Comparison of ENCODE assay signal across 1 cellular context in the genomic region with DNA sequence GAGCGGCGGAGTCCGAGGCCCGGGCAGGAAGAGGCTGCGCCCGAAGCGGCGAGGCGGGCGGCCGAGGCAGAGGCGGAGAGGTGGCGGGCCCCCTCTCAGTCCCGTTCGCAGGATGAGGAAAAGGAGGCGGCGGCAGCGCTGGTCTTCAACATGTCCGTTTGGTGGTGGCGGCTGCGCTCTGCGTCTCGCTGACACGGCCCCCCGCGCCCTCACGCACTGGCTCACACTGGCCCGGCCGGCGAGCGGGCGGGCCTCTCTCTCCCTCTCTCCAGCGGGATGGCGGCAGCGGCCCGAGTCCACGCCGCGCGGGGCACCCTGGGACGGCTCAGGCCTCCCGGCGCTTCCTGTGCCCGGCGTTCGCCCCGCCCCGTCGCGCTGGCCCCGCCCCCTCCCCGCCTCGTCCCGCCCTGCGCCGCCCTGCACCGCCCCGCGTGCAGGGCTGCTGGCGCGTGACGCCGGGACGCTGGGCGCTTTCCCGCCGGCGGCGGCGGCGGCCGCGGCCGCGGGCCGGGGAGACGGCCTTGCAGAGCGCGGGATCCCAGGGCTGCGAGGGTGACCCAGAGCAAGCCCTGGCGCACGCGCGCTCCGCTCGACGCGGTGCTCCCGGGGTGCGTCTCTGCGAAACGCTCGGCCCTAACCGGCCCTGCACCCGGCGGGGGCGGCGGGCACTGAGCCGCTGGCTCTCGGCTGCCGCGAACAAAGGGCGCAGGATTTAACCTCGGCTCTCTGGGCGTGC.
TF ChIP-seq lines count a peak whose summit lies in the region.

A gene with protein sequence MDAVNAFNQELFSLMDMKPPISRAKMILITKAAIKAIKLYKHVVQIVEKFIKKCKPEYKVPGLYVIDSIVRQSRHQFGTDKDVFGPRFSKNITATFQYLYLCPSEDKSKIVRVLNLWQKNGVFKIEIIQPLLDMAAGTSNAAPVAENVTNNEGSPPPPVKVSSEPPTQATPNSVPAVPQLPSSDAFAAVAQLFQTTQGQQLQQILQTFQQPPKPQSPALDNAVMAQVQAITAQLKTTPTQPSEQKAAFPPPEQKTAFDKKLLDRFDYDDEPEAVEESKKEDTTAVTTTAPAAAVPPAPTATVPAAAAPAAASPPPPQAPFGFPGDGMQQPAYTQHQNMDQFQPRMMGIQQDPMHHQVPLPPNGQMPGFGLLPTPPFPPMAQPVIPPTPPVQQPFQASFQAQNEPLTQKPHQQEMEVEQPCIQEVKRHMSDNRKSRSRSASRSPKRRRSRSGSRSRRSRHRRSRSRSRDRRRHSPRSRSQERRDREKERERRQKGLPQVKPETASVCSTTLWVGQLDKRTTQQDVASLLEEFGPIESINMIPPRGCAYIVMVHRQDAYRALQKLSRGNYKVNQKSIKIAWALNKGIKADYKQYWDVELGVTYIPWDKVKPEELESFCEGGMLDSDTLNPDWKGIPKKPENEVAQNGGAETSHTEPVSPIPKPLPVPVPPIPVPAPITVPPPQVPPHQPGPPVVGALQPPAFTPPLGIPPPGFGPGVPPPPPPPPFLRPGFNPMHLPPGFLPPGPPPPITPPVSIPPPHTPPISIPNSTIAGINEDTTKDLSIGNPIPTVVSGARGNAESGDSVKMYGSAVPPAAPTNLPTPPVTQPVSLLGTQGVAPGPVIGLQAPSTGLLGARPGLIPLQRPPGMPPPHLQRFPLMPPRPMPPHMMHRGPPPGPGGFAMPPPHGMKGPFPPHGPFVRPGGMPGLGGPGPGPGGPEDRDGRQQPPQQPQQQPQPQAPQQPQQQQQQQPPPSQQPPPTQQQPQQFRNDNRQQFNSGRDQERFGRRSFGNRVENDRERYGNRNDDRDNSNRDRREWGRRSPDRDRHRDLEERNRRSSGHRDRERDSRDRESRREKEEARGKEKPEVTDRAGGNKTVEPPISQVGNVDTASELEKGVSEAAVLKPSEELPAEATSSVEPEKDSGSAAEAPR (minus strand): TSS at position 317 of the 736 bp plus-strand sequence. CDS start 426 bp downstream, outside the sequence.

TF ChIP-seq in HepG2, 621 proteins besides CTCF, POLR2A, EP300 and RAD21 (continues in another document):
- no peak for TF ChIP-seq SMAD9 (CRISPR knock-in tag; IDR thresholded peaks at IDR 0.05)
- TF ChIP-seq PTBP1 (IDR thresholded peaks at IDR 0.05; ENCODE audit: low read depth, low read length, poor library complexity, severe bottlenecking): no peak
- no peak for TF ChIP-seq ZNF296 (CRISPR knock-in tag; conservative IDR thresholded peaks at IDR 0.05)
- TF ChIP-seq, protein P1, sequence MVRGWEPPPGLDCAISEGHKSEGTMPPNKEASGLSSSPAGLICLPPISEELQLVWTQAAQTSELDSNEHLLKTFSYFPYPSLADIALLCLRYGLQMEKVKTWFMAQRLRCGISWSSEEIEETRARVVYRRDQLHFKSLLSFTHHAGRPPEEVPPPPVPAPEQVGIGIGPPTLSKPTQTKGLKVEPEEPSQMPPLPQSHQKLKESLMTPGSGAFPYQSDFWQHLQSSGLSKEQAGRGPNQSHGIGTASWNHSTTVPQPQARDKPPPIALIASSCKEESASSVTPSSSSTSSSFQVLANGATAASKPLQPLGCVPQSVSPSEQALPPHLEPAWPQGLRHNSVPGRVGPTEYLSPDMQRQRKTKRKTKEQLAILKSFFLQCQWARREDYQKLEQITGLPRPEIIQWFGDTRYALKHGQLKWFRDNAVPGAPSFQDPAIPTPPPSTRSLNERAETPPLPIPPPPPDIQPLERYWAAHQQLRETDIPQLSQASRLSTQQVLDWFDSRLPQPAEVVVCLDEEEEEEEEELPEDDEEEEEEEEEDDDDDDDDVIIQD (CRISPR knock-in tag; IDR thresholded peaks at IDR 0.05; ENCODE audit: low read depth): no peak
- TF ChIP-seq ZNF605 (CRISPR knock-in tag; IDR thresholded peaks at IDR 0.05): peak; percentile 48; the same call in 1 of the 2 replicates
- TF ChIP-seq MAFK (conservative IDR thresholded peaks at IDR 0.05 in 1 of 2, IDR thresholded peaks at IDR 0.05 in 1 of 2; ENCODE audit: low read length in 2 of 2): no peak
- no peak for TF ChIP-seq CC2D1A (CRISPR knock-in tag; IDR thresholded peaks at IDR 0.05)
- peak; percentile 36; the same call in 1 of the 2 replicates for TF ChIP-seq ZNF772 (CRISPR knock-in tag; IDR thresholded peaks at IDR 0.05)
- TF ChIP-seq MBD4 (IDR thresholded peaks at IDR 0.05; ENCODE audit: borderline replicate concordance, low read length): no peak
- TF ChIP-seq ZNF841 (CRISPR knock-in tag; IDR thresholded peaks at IDR 0.05; ENCODE audit: borderline replicate concordance): no peak
- TF ChIP-seq GPN1 (CRISPR knock-in tag; IDR thresholded peaks at IDR 0.05; ENCODE audit: borderline replicate concordance): no peak
- TF ChIP-seq, protein P2, sequence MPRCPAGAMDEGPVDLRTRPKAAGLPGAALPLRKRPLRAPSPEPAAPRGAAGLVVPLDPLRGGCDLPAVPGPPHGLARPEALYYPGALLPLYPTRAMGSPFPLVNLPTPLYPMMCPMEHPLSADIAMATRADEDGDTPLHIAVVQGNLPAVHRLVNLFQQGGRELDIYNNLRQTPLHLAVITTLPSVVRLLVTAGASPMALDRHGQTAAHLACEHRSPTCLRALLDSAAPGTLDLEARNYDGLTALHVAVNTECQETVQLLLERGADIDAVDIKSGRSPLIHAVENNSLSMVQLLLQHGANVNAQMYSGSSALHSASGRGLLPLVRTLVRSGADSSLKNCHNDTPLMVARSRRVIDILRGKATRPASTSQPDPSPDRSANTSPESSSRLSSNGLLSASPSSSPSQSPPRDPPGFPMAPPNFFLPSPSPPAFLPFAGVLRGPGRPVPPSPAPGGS (CRISPR knock-in tag; IDR thresholded peaks at IDR 0.05): no peak
- peak; percentile 66 for TF ChIP-seq ASH2L (IDR thresholded peaks at IDR 0.05; ENCODE audit: insufficient read length, low read depth, low read length)
- TF ChIP-seq, protein P3, sequence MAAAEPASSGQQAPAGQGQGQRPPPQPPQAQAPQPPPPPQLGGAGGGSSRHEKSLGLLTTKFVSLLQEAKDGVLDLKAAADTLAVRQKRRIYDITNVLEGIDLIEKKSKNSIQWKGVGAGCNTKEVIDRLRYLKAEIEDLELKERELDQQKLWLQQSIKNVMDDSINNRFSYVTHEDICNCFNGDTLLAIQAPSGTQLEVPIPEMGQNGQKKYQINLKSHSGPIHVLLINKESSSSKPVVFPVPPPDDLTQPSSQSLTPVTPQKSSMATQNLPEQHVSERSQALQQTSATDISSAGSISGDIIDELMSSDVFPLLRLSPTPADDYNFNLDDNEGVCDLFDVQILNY (CRISPR knock-in tag; conservative IDR thresholded peaks at IDR 0.05): 0 out of 2 replicates have a peak, but pooled peaks have one; percentile 26
- no peak for TF ChIP-seq ZNF672 (CRISPR knock-in tag; IDR thresholded peaks at IDR 0.05)
- TF ChIP-seq MAFG (CRISPR knock-in tag; IDR thresholded peaks at IDR 0.05): no peak
- TF ChIP-seq, protein P4, sequence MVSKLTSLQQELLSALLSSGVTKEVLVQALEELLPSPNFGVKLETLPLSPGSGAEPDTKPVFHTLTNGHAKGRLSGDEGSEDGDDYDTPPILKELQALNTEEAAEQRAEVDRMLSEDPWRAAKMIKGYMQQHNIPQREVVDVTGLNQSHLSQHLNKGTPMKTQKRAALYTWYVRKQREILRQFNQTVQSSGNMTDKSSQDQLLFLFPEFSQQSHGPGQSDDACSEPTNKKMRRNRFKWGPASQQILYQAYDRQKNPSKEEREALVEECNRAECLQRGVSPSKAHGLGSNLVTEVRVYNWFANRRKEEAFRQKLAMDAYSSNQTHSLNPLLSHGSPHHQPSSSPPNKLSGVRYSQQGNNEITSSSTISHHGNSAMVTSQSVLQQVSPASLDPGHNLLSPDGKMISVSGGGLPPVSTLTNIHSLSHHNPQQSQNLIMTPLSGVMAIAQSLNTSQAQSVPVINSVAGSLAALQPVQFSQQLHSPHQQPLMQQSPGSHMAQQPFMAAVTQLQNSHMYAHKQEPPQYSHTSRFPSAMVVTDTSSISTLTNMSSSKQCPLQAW (CRISPR knock-in tag; IDR thresholded peaks at IDR 0.05): peak; percentile 50; the same call in 1 of the 2 replicates
- no peak for TF ChIP-seq KLF13 (CRISPR knock-in tag; IDR thresholded peaks at IDR 0.05)
- TF ChIP-seq, protein P5, sequence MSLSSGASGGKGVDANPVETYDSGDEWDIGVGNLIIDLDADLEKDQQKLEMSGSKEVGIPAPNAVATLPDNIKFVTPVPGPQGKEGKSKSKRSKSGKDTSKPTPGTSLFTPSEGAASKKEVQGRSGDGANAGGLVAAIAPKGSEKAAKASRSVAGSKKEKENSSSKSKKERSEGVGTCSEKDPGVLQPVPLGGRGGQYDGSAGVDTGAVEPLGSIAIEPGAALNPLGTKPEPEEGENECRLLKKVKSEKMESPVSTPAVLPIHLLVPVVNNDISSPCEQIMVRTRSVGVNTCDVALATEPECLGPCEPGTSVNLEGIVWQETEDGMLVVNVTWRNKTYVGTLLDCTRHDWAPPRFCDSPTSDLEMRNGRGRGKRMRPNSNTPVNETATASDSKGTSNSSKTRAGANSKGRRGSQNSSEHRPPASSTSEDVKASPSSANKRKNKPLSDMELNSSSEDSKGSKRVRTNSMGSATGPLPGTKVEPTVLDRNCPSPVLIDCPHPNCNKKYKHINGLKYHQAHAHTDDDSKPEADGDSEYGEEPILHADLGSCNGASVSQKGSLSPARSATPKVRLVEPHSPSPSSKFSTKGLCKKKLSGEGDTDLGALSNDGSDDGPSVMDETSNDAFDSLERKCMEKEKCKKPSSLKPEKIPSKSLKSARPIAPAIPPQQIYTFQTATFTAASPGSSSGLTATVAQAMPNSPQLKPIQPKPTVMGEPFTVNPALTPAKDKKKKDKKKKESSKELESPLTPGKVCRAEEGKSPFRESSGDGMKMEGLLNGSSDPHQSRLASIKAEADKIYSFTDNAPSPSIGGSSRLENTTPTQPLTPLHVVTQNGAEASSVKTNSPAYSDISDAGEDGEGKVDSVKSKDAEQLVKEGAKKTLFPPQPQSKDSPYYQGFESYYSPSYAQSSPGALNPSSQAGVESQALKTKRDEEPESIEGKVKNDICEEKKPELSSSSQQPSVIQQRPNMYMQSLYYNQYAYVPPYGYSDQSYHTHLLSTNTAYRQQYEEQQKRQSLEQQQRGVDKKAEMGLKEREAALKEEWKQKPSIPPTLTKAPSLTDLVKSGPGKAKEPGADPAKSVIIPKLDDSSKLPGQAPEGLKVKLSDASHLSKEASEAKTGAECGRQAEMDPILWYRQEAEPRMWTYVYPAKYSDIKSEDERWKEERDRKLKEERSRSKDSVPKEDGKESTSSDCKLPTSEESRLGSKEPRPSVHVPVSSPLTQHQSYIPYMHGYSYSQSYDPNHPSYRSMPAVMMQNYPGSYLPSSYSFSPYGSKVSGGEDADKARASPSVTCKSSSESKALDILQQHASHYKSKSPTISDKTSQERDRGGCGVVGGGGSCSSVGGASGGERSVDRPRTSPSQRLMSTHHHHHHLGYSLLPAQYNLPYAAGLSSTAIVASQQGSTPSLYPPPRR (CRISPR knock-in tag; IDR thresholded peaks at IDR 0.05; ENCODE audit: borderline replicate concordance): no peak
- TF ChIP-seq, protein P6, sequence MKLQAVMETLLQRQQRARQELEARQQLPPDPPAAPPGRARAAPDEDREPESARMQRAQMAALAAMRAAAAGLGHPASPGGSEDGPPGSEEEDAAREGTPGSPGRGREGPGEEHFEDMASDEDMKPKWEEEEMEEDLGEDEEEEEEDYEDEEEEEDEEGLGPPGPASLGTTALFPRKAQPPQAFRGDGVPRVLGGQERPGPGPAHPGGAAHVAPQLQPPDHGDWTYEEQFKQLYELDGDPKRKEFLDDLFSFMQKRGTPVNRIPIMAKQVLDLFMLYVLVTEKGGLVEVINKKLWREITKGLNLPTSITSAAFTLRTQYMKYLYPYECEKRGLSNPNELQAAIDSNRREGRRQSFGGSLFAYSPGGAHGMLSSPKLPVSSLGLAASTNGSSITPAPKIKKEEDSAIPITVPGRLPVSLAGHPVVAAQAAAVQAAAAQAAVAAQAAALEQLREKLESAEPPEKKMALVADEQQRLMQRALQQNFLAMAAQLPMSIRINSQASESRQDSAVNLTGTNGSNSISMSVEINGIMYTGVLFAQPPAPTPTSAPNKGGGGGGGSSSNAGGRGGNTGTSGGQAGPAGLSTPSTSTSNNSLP (IDR thresholded peaks at IDR 0.05; ENCODE audit: low read depth, low read length): no peak
- TF ChIP-seq ZNF615 (CRISPR knock-in tag; IDR thresholded peaks at IDR 0.05; ENCODE audit: borderline replicate concordance): no peak
- TF ChIP-seq ZNF367 (CRISPR knock-in tag; IDR thresholded peaks at IDR 0.05; ENCODE audit: borderline replicate concordance): no peak
- no peak for TF ChIP-seq KDM4B (CRISPR knock-in tag; IDR thresholded peaks at IDR 0.05)
- no peak for TF ChIP-seq ZNF326 (CRISPR knock-in tag; IDR thresholded peaks at IDR 0.05; ENCODE audit: borderline replicate concordance)
- TF ChIP-seq SOX13 (IDR thresholded peaks at IDR 0.05): no peak
- TF ChIP-seq SOX13 (CRISPR knock-in tag; conservative IDR thresholded peaks at IDR 0.05 in 1 of 2, IDR thresholded peaks at IDR 0.05 in 1 of 2): peak in 1 of 2 experiments; percentile 5; a peak in 1 of 4 replicates
- no peak for TF ChIP-seq GATAD2A (CRISPR knock-in tag; IDR thresholded peaks at IDR 0.05)
- TF ChIP-seq NFIC (IDR thresholded peaks at IDR 0.05; ENCODE audit: low read length): no peak
- no peak for TF ChIP-seq ATM (IDR thresholded peaks at IDR 0.05; ENCODE audit: borderline replicate concordance)
- TF ChIP-seq, protein P7, sequence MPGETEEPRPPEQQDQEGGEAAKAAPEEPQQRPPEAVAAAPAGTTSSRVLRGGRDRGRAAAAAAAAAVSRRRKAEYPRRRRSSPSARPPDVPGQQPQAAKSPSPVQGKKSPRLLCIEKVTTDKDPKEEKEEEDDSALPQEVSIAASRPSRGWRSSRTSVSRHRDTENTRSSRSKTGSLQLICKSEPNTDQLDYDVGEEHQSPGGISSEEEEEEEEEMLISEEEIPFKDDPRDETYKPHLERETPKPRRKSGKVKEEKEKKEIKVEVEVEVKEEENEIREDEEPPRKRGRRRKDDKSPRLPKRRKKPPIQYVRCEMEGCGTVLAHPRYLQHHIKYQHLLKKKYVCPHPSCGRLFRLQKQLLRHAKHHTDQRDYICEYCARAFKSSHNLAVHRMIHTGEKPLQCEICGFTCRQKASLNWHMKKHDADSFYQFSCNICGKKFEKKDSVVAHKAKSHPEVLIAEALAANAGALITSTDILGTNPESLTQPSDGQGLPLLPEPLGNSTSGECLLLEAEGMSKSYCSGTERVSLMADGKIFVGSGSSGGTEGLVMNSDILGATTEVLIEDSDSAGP (CRISPR knock-in tag; IDR thresholded peaks at IDR 0.05; ENCODE audit: borderline replicate concordance): peak; percentile 69; the same call in 1 of the 2 replicates
- TF ChIP-seq CBFB (CRISPR knock-in tag; IDR thresholded peaks at IDR 0.05): peak; percentile 25; the same call in 1 of the 2 replicates
- peak; percentile 40; the same call in 1 of the 2 replicates for TF ChIP-seq ZNF768 (CRISPR knock-in tag; IDR thresholded peaks at IDR 0.05)
- peak; percentile 40; the same call in 1 of the 2 replicates for TF ChIP-seq ZNF724P (CRISPR knock-in tag; IDR thresholded peaks at IDR 0.05; ENCODE audit: borderline replicate concordance)
- TF ChIP-seq, protein P8, sequence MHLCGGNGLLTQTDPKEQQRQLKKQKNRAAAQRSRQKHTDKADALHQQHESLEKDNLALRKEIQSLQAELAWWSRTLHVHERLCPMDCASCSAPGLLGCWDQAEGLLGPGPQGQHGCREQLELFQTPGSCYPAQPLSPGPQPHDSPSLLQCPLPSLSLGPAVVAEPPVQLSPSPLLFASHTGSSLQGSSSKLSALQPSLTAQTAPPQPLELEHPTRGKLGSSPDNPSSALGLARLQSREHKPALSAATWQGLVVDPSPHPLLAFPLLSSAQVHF (CRISPR knock-in tag; IDR thresholded peaks at IDR 0.05): 0 out of 2 replicates have a peak, but pooled peaks have one; percentile 46
- no peak for TF ChIP-seq ZNF333 (CRISPR knock-in tag; IDR thresholded peaks at IDR 0.05; ENCODE audit: borderline replicate concordance)
- peak; percentile 65; the same call in 1 of the 2 replicates for TF ChIP-seq ZMYM4 (CRISPR knock-in tag; IDR thresholded peaks at IDR 0.05)
- TF ChIP-seq BRCA1 (CRISPR knock-in tag; IDR thresholded peaks at IDR 0.05): 0 out of 2 replicates have a peak, but pooled peaks have one; percentile 33
- TF ChIP-seq ZBTB7B (CRISPR knock-in tag; IDR thresholded peaks at IDR 0.05): 0 out of 2 replicates have a peak, but pooled peaks have one; percentile 20
- peak; percentile 92 for TF ChIP-seq RBFOX2 (IDR thresholded peaks at IDR 0.05; ENCODE audit: low read depth, low read length)
- TF ChIP-seq ZFYVE20 (CRISPR knock-in tag; IDR thresholded peaks at IDR 0.05; ENCODE audit: borderline replicate concordance, low read depth): no peak
